In genomic region chr11:114775849-114776621, GRCh38 we compare ENCODE assay signal across 20 cellular contexts.
DNase-seq lines count a peak whose midpoint lies in the region; ATAC-seq, FAIRE-seq and TF ChIP-seq lines count a peak whose summit lies in the region.
"Had no signal": no experiment of that assay in that cellular context is flagged by ENCODE, and none has a peak within 500 bp of the region (broad histone marks: within the 10 kb centered on the region; RNA-seq: fewer than 3 reads in every experiment).

No MANE protein-coding gene starts in this region.

- intact Hi-C loops in adrenal gland (cut with DNase I), result loop anchor here in 1 of 2 donors (10.0 kb wide), 1 partner anchor 1499 kb away; no protein-coding TSS in a partner anchor

- TF ChIP-seq POLR2A in adrenal gland (IDR thresholded peaks at IDR 0.05), result no peak

- no peak for DNase-seq in D721Med (ENCODE audit: insufficient read length, low spot score)
- peak; percentile 28 for DNase-seq in NCI-H1092 (lab: John Stamatoyannopoulos, UW)
- DNase-seq in adrenal gland, result peak in 6 of 7 donors; percentile 32 to 59 (median 50)
- peak; percentile 57 for DNase-seq in islet precursor cell
- DNase-seq in RWPE1 (ENCODE audit: low spot score), result no peak
- DNase-seq: activated CD4-positive, alpha-beta T cell treated with anti-CD3 and anti-CD28 coated beads, Interleukin-2, amount 50 U/mL, for 48 hours; activated T-cell treated with anti-CD3 and anti-CD28 coated beads, Interleukin-2, amount 50 U/mL, for 24 hours; AML-193; Calu3; NCI-H146; NCI-H526 had no signal

- H3K4me1 Mint-ChIP-seq in activated T-helper 17 cell treated with anti-CD3 and anti-CD28 coated beads, Interleukin-2, amount 50 U/mL, for 72 hours, result no peaks in the 10 kb centered on the region
- H3K4me1 Mint-ChIP-seq: activated naive CD4-positive, alpha-beta T cell treated with anti-CD3 and anti-CD28 coated beads, Interleukin-2, amount 50 U/mL, for 24 hours had no signal

- POLR2A ChIA-PET in RWPE1 (lab: Yijun Ruan, JAX; ENCODE audit: low non-redundant PET), result no interaction called here

- peak; percentile 25 for FAIRE-seq in D721Med (lab: Jason Lieb, UNC)
- FAIRE-seq: endothelial cell of umbilical vein, GM12892, TTC549 had no signal

- no peaks in the 10 kb centered on the region for H3K36me3 Mint-ChIP-seq in activated T-helper 17 cell treated with anti-CD3 and anti-CD28 coated beads, Interleukin-2, amount 50 U/mL, for 72 hours (ENCODE audit: low read depth)
- H3K36me3 Mint-ChIP-seq: activated naive CD4-positive, alpha-beta T cell treated with anti-CD3 and anti-CD28 coated beads, Interleukin-2, amount 50 U/mL, for 24 hours had no signal

- H3K4me1 ChIP-seq in adrenal gland (replicated peaks in 1 of 2), result no peaks in the 10 kb centered on the region

- no peak overlapping the region for H3K27ac Mint-ChIP-seq in activated T-helper 17 cell treated with anti-CD3 and anti-CD28 coated beads, Interleukin-2, amount 50 U/mL, for 72 hours
- H3K27ac Mint-ChIP-seq: activated naive CD4-positive, alpha-beta T cell treated with anti-CD3 and anti-CD28 coated beads, Interleukin-2, amount 50 U/mL, for 24 hours; activated T-cell treated with anti-CD3 and anti-CD28 coated beads, Interleukin-2, amount 50 U/mL, for 24 hours; nephron had no signal

- H3K27ac ChIP-seq in adrenal gland (no peak overlapping the region), RWPE1 (no peak overlapping the region)
- H3K27ac ChIP-seq: coronary artery, thoracic aorta had no signal

- no peak overlapping the region for H3K4me3 ChIP-seq in adrenal gland
- H3K4me3 ChIP-seq: coronary artery, thoracic aorta had no signal

- CTCF ChIA-PET in RWPE1 (lab: Yijun Ruan, JAX), result interaction anchor here (1.1 kb wide), 1 partner anchor 37 kb away, joined by 4 read pairs; no protein-coding TSS in a partner anchor

- no peak for ATAC-seq in HG03469 (IDR thresholded peaks at IDR 0.05; ENCODE audit: unreplicated experiment)
- ATAC-seq in activated T-helper 17 cell treated with anti-CD3 and anti-CD28 coated beads, Interleukin-2, amount 50 U/mL, for 72 hours (replicated peaks), result no peak

- H3K9me3 ChIP-seq in adrenal gland (replicated peaks in 1 of 3), result no peaks in the 10 kb centered on the region
- H3K9me3 ChIP-seq: thoracic aorta had no signal

- TF ChIP-seq CTCF in D721Med (IDR thresholded peaks at IDR 0.05; ENCODE audit: insufficient read depth, missing control alignments) (no peak), adrenal gland (IDR thresholded peaks at IDR 0.05) (no peak), RWPE1 (conservative IDR thresholded peaks at IDR 0.05; ENCODE audit: low read depth) (no peak)

- H3K9me3 Mint-ChIP-seq in activated T-helper 17 cell treated with anti-CD3 and anti-CD28 coated beads, Interleukin-2, amount 50 U/mL, for 72 hours, result no peaks in the 10 kb centered on the region
- H3K9me3 Mint-ChIP-seq: activated naive CD4-positive, alpha-beta T cell treated with anti-CD3 and anti-CD28 coated beads, Interleukin-2, amount 50 U/mL, for 24 hours; activated T-cell treated with anti-CD3 and anti-CD28 coated beads, Interleukin-2, amount 50 U/mL, for 24 hours; nephron had no signal

- WGBS in adrenal gland, 4 donors, result 24 to 42% (median 34%) methylated on average over 11 to 19 of the region's 19 CpGs

- H3K27me3 ChIP-seq in adrenal gland, result peaks cover 4% of the 10 kb centered on the region

- H3K4me3 Mint-ChIP-seq in activated T-helper 17 cell treated with anti-CD3 and anti-CD28 coated beads, Interleukin-2, amount 50 U/mL, for 72 hours, result no peak overlapping the region
- H3K4me3 Mint-ChIP-seq: activated naive CD4-positive, alpha-beta T cell treated with anti-CD3 and anti-CD28 coated beads, Interleukin-2, amount 50 U/mL, for 24 hours; activated T-cell treated with anti-CD3 and anti-CD28 coated beads, Interleukin-2, amount 50 U/mL, for 24 hours; nephron had no signal

- no peaks in the 10 kb centered on the region for H3K36me3 ChIP-seq in adrenal gland (replicated peaks in 1 of 2)
- H3K36me3 ChIP-seq: thoracic aorta had no signal

- H3K27me3 Mint-ChIP-seq in activated T-helper 17 cell treated with anti-CD3 and anti-CD28 coated beads, Interleukin-2, amount 50 U/mL, for 72 hours, result peaks cover 29% of the 10 kb centered on the region

Comparison
In these comparisons a context has a peak if more than half of its experiments do, and no peak if none do; other contexts are left out.
1. DNase-seq: peak in NCI-H1092 (single experiment), adrenal gland (6 of 7) and islet precursor cell (single experiment); none in D721Med (single experiment) and RWPE1 (single experiment).